ENCODE assay signal across 8 cellular contexts in the genomic region with DNA sequence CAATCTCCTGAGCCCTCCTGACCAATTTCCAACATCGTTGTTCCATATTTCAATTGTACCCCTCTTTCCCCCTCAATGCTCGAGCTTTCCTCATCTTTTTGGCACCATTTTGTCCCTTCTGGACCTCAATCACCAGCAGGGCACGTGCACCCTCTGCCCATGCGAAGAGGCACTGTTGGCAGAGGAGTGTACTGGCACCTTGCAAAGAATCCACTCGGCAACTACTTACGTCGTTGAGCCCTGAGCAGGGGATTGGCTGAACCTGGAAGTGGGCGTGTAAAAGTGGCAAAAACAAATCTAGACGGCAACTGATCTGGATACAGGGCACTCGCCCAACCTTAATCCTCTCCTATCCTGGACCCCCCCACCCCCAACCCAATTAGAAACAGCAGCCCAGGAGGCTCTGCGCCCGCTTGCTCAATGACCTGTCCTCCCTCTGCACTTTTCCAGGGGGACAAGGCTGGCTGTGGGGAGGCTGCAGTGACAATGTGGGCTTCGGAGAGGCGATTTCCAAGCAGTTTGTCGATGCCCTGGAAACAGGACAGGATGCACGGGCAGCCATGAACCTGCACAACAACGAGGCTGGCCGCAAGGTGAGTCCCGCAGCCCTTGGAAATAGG. TPM values are rescaled to one million over a fixed set of nuclear protein-coding genes. Genes with fewer than 3 reads are reported as not detected.
DNase-seq lines count a peak whose midpoint lies in the region; ATAC-seq and TF ChIP-seq lines count a peak whose summit lies in the region.

No MANE protein-coding gene starts in this region.

- H3K4me3 ChIP-seq in endocrine pancreas (ENCODE audit: control insufficient read depth, insufficient read depth, low read length) = peak overlapping the region; percentile 20

- peaks cover 13% of the 10 kb centered on the region for H3K4me1 Mint-ChIP-seq in CD4-positive, alpha-beta T cell (ENCODE audit: low read depth)
- H3K4me1 Mint-ChIP-seq in memory B cell = peaks cover 9% of the 10 kb centered on the region

- POLR2A ChIA-PET in CD4-positive, alpha-beta T cell (lab: Charles Lee) = interaction anchor here (1.0 to 3.2 kb wide), 3 partner anchors 28 to 48 kb away, joined by 7 to 14 read pairs (median 12); partner anchors contain the start of gene NDUFB8

- H3K27ac Mint-ChIP-seq in CD4-positive, alpha-beta T cell = no peak overlapping the region
- no peak overlapping the region for H3K27ac Mint-ChIP-seq in memory B cell

- H3K4me3 Mint-ChIP-seq in CD4-positive, alpha-beta T cell = peak overlapping the region; percentile 80
- H3K4me3 Mint-ChIP-seq in memory B cell = peak overlapping the region; percentile 85

- H3K27me3 Mint-ChIP-seq in CD4-positive, alpha-beta T cell = peaks cover 32% of the 10 kb centered on the region
- H3K27me3 Mint-ChIP-seq in memory B cell = peaks cover 16% of the 10 kb centered on the region

- no peak overlapping the region for H3K27ac ChIP-seq in CD4-positive, alpha-beta T cell (ENCODE audit: low read depth, low read length)

- H3K36me3 ChIP-seq in endocrine pancreas (ENCODE audit: control insufficient read depth, insufficient read depth, low read length) = no peaks in the 10 kb centered on the region

- peak overlapping the region; percentile 19 for H3K9ac ChIP-seq in endocrine pancreas (ENCODE audit: control insufficient read depth, insufficient read depth, low read length)

- no peak for TF ChIP-seq CTCF in CD4-positive, alpha-beta T cell (IDR thresholded peaks at IDR 0.05)

- intact Hi-C loops in CD4-positive, alpha-beta T cell (cut with DNase I, micrococcal nuclease) = loop anchor here (1.0 to 2.0 kb wide), 4 partner anchors 27 to 37 kb away; partner anchors contain the start of gene SEC31B (in 1 of the 2)

- peak; percentile 79 to 98 (median 90) for DNase-seq in CD4-positive, alpha-beta T cell
- DNase-seq in HK-2 (ENCODE audit: unreplicated experiment) (peak; percentile 94), NCI-H82 (lab: John Stamatoyannopoulos, UW) (peak; percentile 84), memory B cell (ENCODE audit: low spot score in 2 of 2) (peak; percentile 95 to 96)
- DNase-seq in activated CD8-positive, alpha-beta memory T cell treated with anti-CD3 and anti-CD28 coated beads for 1 hour (ENCODE audit: extremely low read depth in 1 of 2, low read depth in 1 of 2) = peak; percentile 72 to 76
- peak; percentile 68 to 83 (median 81) for DNase-seq in stimulated activated CD4-positive, alpha-beta T cell treated with anti-CD3 and anti-CD28 coated beads, TNF-alpha, amount 100 ng/mL, for 48 hours (ENCODE audit: low read depth in 3 of 3)

- H3K4me1 ChIP-seq in endocrine pancreas (ENCODE audit: control insufficient read depth, insufficient read depth, low read length) = no peaks in the 10 kb centered on the region

- CTCF ChIA-PET in CD4-positive, alpha-beta T cell (lab: Charles Lee) = interaction anchor here (0.9 to 5.9 kb wide), 12 partner anchors 9 to 143 kb away, joined by 3 to 67 read pairs (median 6); partner anchors contain the start of genes HIF1AN and SCD

- no peaks in the 10 kb centered on the region for H3K9me3 ChIP-seq in CD4-positive, alpha-beta T cell (ENCODE audit: control insufficient read depth, low read length)
- H3K9me3 ChIP-seq in endocrine pancreas (ENCODE audit: control insufficient read depth, low read length) = no peaks in the 10 kb centered on the region

- ATAC-seq in CD4-positive, alpha-beta T cell (ENCODE audit: poor library complexity) = peak; percentile 96
- ATAC-seq in GM19455 (IDR thresholded peaks at IDR 0.05; ENCODE audit: unreplicated experiment) (peak; percentile 95), memory B cell (ENCODE audit: low read depth) (peak; percentile 97)

- no peaks in the 10 kb centered on the region for H3K9me3 Mint-ChIP-seq in CD4-positive, alpha-beta T cell
- H3K9me3 Mint-ChIP-seq in memory B cell = peaks cover 2% of the 10 kb centered on the region

- H3K27me3 ChIP-seq in CD4-positive, alpha-beta T cell (ENCODE audit: control insufficient read depth, insufficient read depth, low read length) = peaks cover 22% of the 10 kb centered on the region
- peaks cover 4% of the 10 kb centered on the region for H3K27me3 ChIP-seq in endocrine pancreas (ENCODE audit: control insufficient read depth, insufficient read depth, low read length)

- peaks cover 7% of the 10 kb centered on the region for H3K36me3 Mint-ChIP-seq in CD4-positive, alpha-beta T cell (ENCODE audit: low read depth)
- H3K36me3 Mint-ChIP-seq in memory B cell = peaks cover 2% of the 10 kb centered on the region

RNA-seq across cellular contexts. Expression of gene WNT8B, which starts 18.8 kb away (rescaled TPM):
- total RNA-seq in CD4-positive, alpha-beta T cell = not detected

RNA-seq across cellular contexts. Expression of gene SEC31B, which starts 38.1 kb away (rescaled TPM):
- total RNA-seq in CD4-positive, alpha-beta T cell = 10 to 100 TPM; 49.2 to 52.1 TPM

RNA-seq across cellular contexts. Expression of gene NDUFB8, which starts 48.1 kb away (rescaled TPM):
- 100 to 1,000 TPM; 155 to 173 TPM for total RNA-seq in CD4-positive, alpha-beta T cell

RNA-seq across cellular contexts. Expression of gene HIF1AN, which starts 54.2 kb away (rescaled TPM):
- total RNA-seq in CD4-positive, alpha-beta T cell = 10 to 100 TPM; 29.7 to 30.5 TPM
